8 cellular contexts compared by ENCODE assay signal in genomic region chrX:118257781-118258180, GRCh38.
"Had no signal": no experiment of that assay in that cellular context is flagged by ENCODE, and none has a peak within 500 bp of the region (broad histone marks: within the 10 kb centered on the region; RNA-seq: fewer than 3 reads in every experiment).

No MANE protein-coding gene starts in this region.

- DNase-seq: GDM1, GF-D8 had no signal

- H3K4me3 ChIP-seq: GM12878 had no signal

- FAIRE-seq: G401.6, GM12878, GM12891, GM12892, GM18507, GM19239 had no signal

- ATAC-seq: GM12878 had no signal
